In genomic region chr15:41893422-41894250, GRCh38 we compare ENCODE assay signal across 9 cellular contexts. TPM values are rescaled to one million over a fixed set of nuclear protein-coding genes. Genes with fewer than 3 reads are reported as not detected.
DNase-seq lines count a peak whose midpoint lies in the region; ATAC-seq, FAIRE-seq and TF ChIP-seq lines count a peak whose summit lies in the region.
"Had no signal": no experiment of that assay in that cellular context is flagged by ENCODE, and none has a peak within 500 bp of the region (broad histone marks: within the 10 kb centered on the region; RNA-seq: fewer than 3 reads in every experiment).

SPTBN5 (minus strand) TSS chr15:41894053; CDS start chr15:41893497, 556 bp downstream.

- no peak for TF ChIP-seq EP300 in A549 (IDR thresholded peaks at IDR 0.05)

- no peak for TF ChIP-seq CTCF in A549 (IDR thresholded peaks at IDR 0.05)
- TF ChIP-seq CTCF in MCF 10A (IDR thresholded peaks at IDR 0.05; ENCODE audit: unreplicated experiment), result no peak

- TF ChIP-seq RAD21 in A549 (conservative IDR thresholded peaks at IDR 0.05 in 1 of 2, IDR thresholded peaks at IDR 0.05 in 1 of 2), result no peak

- ATAC-seq in A549 (no peak), HG03039 (IDR thresholded peaks at IDR 0.05; ENCODE audit: unreplicated experiment) (no peak)
- no peak for ATAC-seq in naive thymus-derived CD8-positive, alpha-beta T cell

- 90% methylated on average over 4 of the region's 15 CpGs for WGBS in A549 (ENCODE audit: missing lambda C conversion rate)

- CTCF ChIA-PET in A549 (lab: Yijun Ruan, JAX) (interaction anchor here (0.9 to 4.8 kb wide), 2 partner anchors 11 to 79 kb away, joined by 3 to 25 read pairs; partner anchors contain the start of gene EHD4), MCF 10A (lab: Yijun Ruan, JAX) (interaction anchor here (1.1 to 1.2 kb wide), 2 partner anchors 10 to 18 kb away, joined by 4 read pairs; no protein-coding TSS in a partner anchor)

- peak within 1 kb of the TSS; percentile 75 for H3K27ac Mint-ChIP-seq in MCF 10A (ENCODE audit: low read depth, unreplicated experiment)
- peak within 1 kb of the TSS; percentile 93 to 100 (median 98) for H3K27ac Mint-ChIP-seq in naive thymus-derived CD8-positive, alpha-beta T cell

- FAIRE-seq in A549 (lab: Jason Lieb, UNC), result no peak

- no peak for TF ChIP-seq POLR2A in A549 (IDR thresholded peaks at IDR 0.05; ENCODE audit: low read length)

- 0 out of 3 replicates have a peak within 1 kb of the TSS, but pooled peaks have one; percentile 30 for H3K4me2 ChIP-seq in A549

- H3K4me3 ChIP-seq in A549 (no peak within 1 kb of the TSS), H7 (ENCODE audit: insufficient read depth, low read depth, low read length) (no peak within 1 kb of the TSS)

- intact Hi-C loops in MCF 10A (cut with micrococcal nuclease), result no loop called here
- intact Hi-C loops in head of caudate nucleus (cut with DNase I), result no loop called here

- H3K4me1 ChIP-seq in A549, result peaks cover 11% of the 10 kb centered on the region; the same call in 2 of the 3 replicates

- no peaks in the 10 kb centered on the region for H3K36me3 ChIP-seq in H7 (replicated peaks; ENCODE audit: control insufficient read depth, insufficient read depth, low read length)

- H3K9me3 ChIP-seq in A549, result no peaks in the 10 kb centered on the region

- H3K27ac ChIP-seq in A549, result peak within 1 kb of the TSS; percentile 55 to 76; a peak in 4 of 6 replicates

- H3K27me3 Mint-ChIP-seq in MCF 10A (ENCODE audit: insufficient read depth, unreplicated experiment), result no peaks in the 10 kb centered on the region
- no peaks in the 10 kb centered on the region for H3K27me3 Mint-ChIP-seq in naive thymus-derived CD8-positive, alpha-beta T cell

- no TSS peak for BruUV-seq in MCF 10A (replicated peaks; lab: Mats Ljungman, UMichigan)

- peaks cover 6% of the 10 kb centered on the region for H3K4me1 Mint-ChIP-seq in MCF 10A (ENCODE audit: insufficient read depth, unreplicated experiment)
- peaks cover 21 to 63% (median 46%) of the 10 kb centered on the region in 4 donors for H3K4me1 Mint-ChIP-seq in naive thymus-derived CD8-positive, alpha-beta T cell

- H3K9me3 Mint-ChIP-seq in MCF 10A (ENCODE audit: unreplicated experiment), result no peaks in the 10 kb centered on the region
- H3K9me3 Mint-ChIP-seq in naive thymus-derived CD8-positive, alpha-beta T cell, result no peaks in the 10 kb centered on the region

- DNase-seq in A549 (ENCODE audit: low read depth in 1 of 2, low spot score in 1 of 2) (no peak), H7 (peak; percentile 57), MCF 10A (ENCODE audit: unreplicated experiment) (no peak), head of caudate nucleus (no peak), putamen (ENCODE audit: low spot score) (no peak), SKM-1 treated with dmso at 0.1 percent for 144 hours (lab: John Stamatoyannopoulos, UW; ENCODE audit: unreplicated experiment) (no peak)
- peak in 1 of 10 donors; percentile 62 for DNase-seq in naive thymus-derived CD8-positive, alpha-beta T cell
- DNase-seq: DND-41 had no signal

- POLR2A ChIA-PET in A549 (lab: Yijun Ruan, JAX) (no interaction called here), MCF 10A (lab: Yijun Ruan, JAX) (interaction anchor here (1.9 kb wide), 1 partner anchor 79 kb away, joined by 6 read pairs; the partner anchor contains the start of gene EHD4)
- POLR2A ChIA-PET in naive thymus-derived CD8-positive, alpha-beta T cell (lab: Charles Lee), result interaction anchor here (0.5 to 2.5 kb wide), 12 partner anchors 11 to 1916 kb away, joined by 3 to 18 read pairs (median 4); partner anchors contain the start of genes JMJD7 and MAPKBP1

- no peaks in the 10 kb centered on the region for H3K27me3 ChIP-seq in H7 (ENCODE audit: control insufficient read depth, insufficient read depth, low read length)

- peaks cover 7% of the 10 kb centered on the region for H3K36me3 Mint-ChIP-seq in MCF 10A (ENCODE audit: insufficient read depth, unreplicated experiment)
- H3K36me3 Mint-ChIP-seq in naive thymus-derived CD8-positive, alpha-beta T cell, result peaks cover 0 to 5% (median 0%) of the 10 kb centered on the region in 3 donors

- H3K4me3 Mint-ChIP-seq in MCF 10A (ENCODE audit: unreplicated experiment), result peak within 1 kb of the TSS; percentile 33
- H3K4me3 Mint-ChIP-seq in naive thymus-derived CD8-positive, alpha-beta T cell, result peak within 1 kb of the TSS; percentile 69 to 90 (median 78)

TF ChIP-seq in A549, 52 proteins besides CTCF, POLR2A, EP300 and RAD21:
- TF ChIP-seq CBX2 (IDR thresholded peaks at IDR 0.05; ENCODE audit: borderline replicate concordance, low read depth) (no peak), HEYL (CRISPR knock-in tag; IDR thresholded peaks at IDR 0.05) (no peak), MAZ (IDR thresholded peaks at IDR 0.05; ENCODE audit: borderline replicate concordance, low read depth, low read length) (no peak), MYC (IDR thresholded peaks at IDR 0.05; ENCODE audit: borderline replicate concordance, low read length) (no peak), CHD4 (IDR thresholded peaks at IDR 0.05; ENCODE audit: borderline replicate concordance) (no peak), FOXS1 (CRISPR knock-in tag; IDR thresholded peaks at IDR 0.05) (no peak), HMGXB4 (CRISPR knock-in tag; IDR thresholded peaks at IDR 0.05; ENCODE audit: borderline replicate concordance) (no peak), JUN (IDR thresholded peaks at IDR 0.05) (no peak), HOXB13 (CRISPR knock-in tag; IDR thresholded peaks at IDR 0.05; ENCODE audit: low read depth) (no peak), TFCP2L1 (CRISPR knock-in tag; IDR thresholded peaks at IDR 0.05) (no peak)
- TF ChIP-seq, protein P1, sequence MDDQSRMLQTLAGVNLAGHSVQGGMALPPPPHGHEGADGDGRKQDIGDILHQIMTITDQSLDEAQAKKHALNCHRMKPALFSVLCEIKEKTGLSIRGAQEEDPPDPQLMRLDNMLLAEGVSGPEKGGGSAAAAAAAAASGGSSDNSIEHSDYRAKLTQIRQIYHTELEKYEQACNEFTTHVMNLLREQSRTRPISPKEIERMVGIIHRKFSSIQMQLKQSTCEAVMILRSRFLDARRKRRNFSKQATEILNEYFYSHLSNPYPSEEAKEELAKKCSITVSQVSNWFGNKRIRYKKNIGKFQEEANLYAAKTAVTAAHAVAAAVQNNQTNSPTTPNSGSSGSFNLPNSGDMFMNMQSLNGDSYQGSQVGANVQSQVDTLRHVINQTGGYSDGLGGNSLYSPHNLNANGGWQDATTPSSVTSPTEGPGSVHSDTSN (IDR thresholded peaks at IDR 0.05), result no peak
- TF ChIP-seq, protein P2, sequence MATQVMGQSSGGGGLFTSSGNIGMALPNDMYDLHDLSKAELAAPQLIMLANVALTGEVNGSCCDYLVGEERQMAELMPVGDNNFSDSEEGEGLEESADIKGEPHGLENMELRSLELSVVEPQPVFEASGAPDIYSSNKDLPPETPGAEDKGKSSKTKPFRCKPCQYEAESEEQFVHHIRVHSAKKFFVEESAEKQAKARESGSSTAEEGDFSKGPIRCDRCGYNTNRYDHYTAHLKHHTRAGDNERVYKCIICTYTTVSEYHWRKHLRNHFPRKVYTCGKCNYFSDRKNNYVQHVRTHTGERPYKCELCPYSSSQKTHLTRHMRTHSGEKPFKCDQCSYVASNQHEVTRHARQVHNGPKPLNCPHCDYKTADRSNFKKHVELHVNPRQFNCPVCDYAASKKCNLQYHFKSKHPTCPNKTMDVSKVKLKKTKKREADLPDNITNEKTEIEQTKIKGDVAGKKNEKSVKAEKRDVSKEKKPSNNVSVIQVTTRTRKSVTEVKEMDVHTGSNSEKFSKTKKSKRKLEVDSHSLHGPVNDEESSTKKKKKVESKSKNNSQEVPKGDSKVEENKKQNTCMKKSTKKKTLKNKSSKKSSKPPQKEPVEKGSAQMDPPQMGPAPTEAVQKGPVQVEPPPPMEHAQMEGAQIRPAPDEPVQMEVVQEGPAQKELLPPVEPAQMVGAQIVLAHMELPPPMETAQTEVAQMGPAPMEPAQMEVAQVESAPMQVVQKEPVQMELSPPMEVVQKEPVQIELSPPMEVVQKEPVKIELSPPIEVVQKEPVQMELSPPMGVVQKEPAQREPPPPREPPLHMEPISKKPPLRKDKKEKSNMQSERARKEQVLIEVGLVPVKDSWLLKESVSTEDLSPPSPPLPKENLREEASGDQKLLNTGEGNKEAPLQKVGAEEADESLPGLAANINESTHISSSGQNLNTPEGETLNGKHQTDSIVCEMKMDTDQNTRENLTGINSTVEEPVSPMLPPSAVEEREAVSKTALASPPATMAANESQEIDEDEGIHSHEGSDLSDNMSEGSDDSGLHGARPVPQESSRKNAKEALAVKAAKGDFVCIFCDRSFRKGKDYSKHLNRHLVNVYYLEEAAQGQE (IDR thresholded peaks at IDR 0.05), result no peak

RNA-seq across cellular contexts. Expression of gene SPTBN5, which starts in this region (rescaled TPM):
- polyA plus RNA-seq in A549 (2011; rRNA removed), result 0.05 and 0.08 TPM in 2 replicates
- 0.05 and 0.06 TPM in 2 replicates for polyA plus RNA-seq in A549 (2012; cell fraction: cytosol; rRNA removed)
- polyA plus RNA-seq in A549 (2012; cell fraction: nucleus; rRNA removed), result 0.54 TPM in 2 replicates
- polyA plus RNA-seq in A549 (2017; fragmentation: RNase III; extraction: RNeasy Plus Mini Kit Qiagen cat#74134 plus additional on column Dnase treatment), result 0.17 to 0.24 TPM (median 0.22 TPM) in 3 replicates
- 0.12 TPM in 1 of 2 replicates, not detected in the other for polyA minus RNA-seq in A549 (2011; rRNA and poly(A)+ RNA removed)
- 0.17 and 0.55 TPM in 2 replicates for total RNA-seq in H7 (2014; rRNA removed; shearing (Covaris generic))
- 1.1 TPM in 2 replicates for total RNA-seq in MCF 10A (2022)
- total RNA-seq in naive thymus-derived CD8-positive, alpha-beta T cell, result under 1 TPM; 0.81 to 0.96 TPM
- polyA plus RNA-seq in naive thymus-derived CD8-positive, alpha-beta T cell, result under 1 TPM in 1 of 3 donors, not detected in 2; 0.02 TPM

Comparison
In these comparisons a context has a peak if more than half of its experiments do, and no peak if none do; other contexts are left out.
1. Peak in DNase-seq in H7; RNA of the gene not detected or under 1 TPM.